In genomic region chr3:37764586-37764985, GRCh38 we compare ENCODE assay signal across 27 cellular contexts.
"Had no signal": no experiment of that assay in that cellular context is flagged by ENCODE, and none has a peak within 500 bp of the region (broad histone marks: within the 10 kb centered on the region; RNA-seq: fewer than 3 reads in every experiment).

No MANE protein-coding gene starts in this region.

- H3K27me3 ChIP-seq: body of pancreas, cardiac muscle cell, sigmoid colon, tibial nerve, uterus had no signal

- H3K27me3 Mint-ChIP-seq: progenitor cell of endocrine pancreas had no signal

- H3K36me3 ChIP-seq: cardiac muscle cell, lower lobe of right lung, sigmoid colon, tibial nerve, uterus, WERI-Rb-1 had no signal

- H3K27ac Mint-ChIP-seq: activated CD4-positive, alpha-beta T cell treated with anti-CD3 and anti-CD28 coated beads, Interleukin-2, amount 10 ng/mL, durations not matched to agents 7 days and 5 days; activated CD8-positive, alpha-beta memory T cell treated with anti-CD3 and anti-CD28 coated beads, Interleukin-2, amount 10 ng/mL, durations not matched to agents 7 days and 5 days; activated CD8-positive, alpha-beta T cell treated with anti-CD3 and anti-CD28 coated beads for 36 hours; activated naive CD8-positive, alpha-beta T cell treated with anti-CD3 and anti-CD28 coated beads, Interleukin-2, amount 50 U/mL, for 24 hours; stimulated activated naive B cell treated with anti-CD40 and anti-IgM and Interleukin-4, amounts not matched to agents 10 μg/mL and 1 μg/mL and 100 μg/mL, for 72 hours had no signal

- H3K4me3 Mint-ChIP-seq: activated CD4-positive, alpha-beta T cell treated with anti-CD3 and anti-CD28 coated beads, Interleukin-2, amount 10 ng/mL, durations not matched to agents 7 days and 5 days; activated CD8-positive, alpha-beta memory T cell treated with anti-CD3 and anti-CD28 coated beads, Interleukin-2, amount 10 ng/mL, durations not matched to agents 7 days and 5 days; activated CD8-positive, alpha-beta T cell treated with anti-CD3 and anti-CD28 coated beads for 36 hours; activated naive CD8-positive, alpha-beta T cell treated with anti-CD3 and anti-CD28 coated beads, Interleukin-2, amount 50 U/mL, for 24 hours; stimulated activated naive B cell treated with anti-CD40 and anti-IgM and Interleukin-4, amounts not matched to agents 10 μg/mL and 1 μg/mL and 100 μg/mL, for 72 hours had no signal

- H3K27ac ChIP-seq: lower lobe of right lung, WERI-Rb-1 had no signal

- DNase-seq: activated CD4-positive, alpha-beta T cell treated with anti-CD3 and anti-CD28 coated beads, Interleukin-2, amount 10 ng/mL, durations not matched to agents 7 days and 5 days; activated CD4-positive, CD25-positive, alpha-beta regulatory T cell treated with anti-CD3 and anti-CD28 coated beads, Interleukin-2, amount 50 U/mL, for 72 hours; activated CD8-positive, alpha-beta memory T cell treated with anti-CD3 and anti-CD28 coated beads, Interleukin-2, amount 10 ng/mL, durations not matched to agents 7 days and 5 days; activated CD8-positive, alpha-beta T cell treated with anti-CD3 and anti-CD28 coated beads for 36 hours; activated effector memory CD4-positive, alpha-beta T cell treated with anti-CD3 and anti-CD28 coated beads, Interleukin-2, amount 50 U/mL, for 16 hours; activated naive CD4-positive, alpha-beta T cell treated with anti-CD3 and anti-CD28 coated beads, Interleukin-2, amount 50 U/mL, for 16 hours; activated naive CD8-positive, alpha-beta T cell treated with anti-CD3 and anti-CD28 coated beads, Interleukin-2, amount 50 U/mL, for 24 hours; activated T-cell treated with anti-CD3 and anti-CD28 coated beads for 4 hours; body of pancreas; dermis blood vessel endothelial cell; effector memory CD4-positive, alpha-beta T cell; lower lobe of right lung; mesendoderm; mucosa of descending colon; retina; sigmoid colon; stimulated activated CD4-positive, alpha-beta T cell treated with anti-CD3 and anti-CD28 coated beads, Interleukin-2, amount 100 ng/mL, for 48 hours; stimulated activated CD8-positive, alpha-beta memory T cell treated with anti-CD3 and anti-CD28 coated beads, Interleukin-4, amount 100 ng/mL, for 48 hours; stimulated activated naive B cell treated with anti-CD40 and anti-IgM and Interleukin-4, amounts not matched to agents 10 μg/mL and 1 μg/mL and 100 μg/mL, for 72 hours; T-helper 1 cell; uterus; WERI-Rb-1 had no signal

- H3K4me1 Mint-ChIP-seq: activated CD4-positive, alpha-beta T cell treated with anti-CD3 and anti-CD28 coated beads, Interleukin-2, amount 10 ng/mL, durations not matched to agents 7 days and 5 days; activated CD8-positive, alpha-beta memory T cell treated with anti-CD3 and anti-CD28 coated beads, Interleukin-2, amount 10 ng/mL, durations not matched to agents 7 days and 5 days; activated naive CD8-positive, alpha-beta T cell treated with anti-CD3 and anti-CD28 coated beads, Interleukin-2, amount 50 U/mL, for 24 hours; stimulated activated naive B cell treated with anti-CD40 and anti-IgM and Interleukin-4, amounts not matched to agents 10 μg/mL and 1 μg/mL and 100 μg/mL, for 72 hours had no signal

- H3K4me3 ChIP-seq: body of pancreas, cardiac muscle cell, lower lobe of right lung, mucosa of descending colon, sigmoid colon, smooth muscle cell, tibial nerve, uterus had no signal

- H3K9me3 Mint-ChIP-seq: activated CD4-positive, alpha-beta T cell treated with anti-CD3 and anti-CD28 coated beads, Interleukin-2, amount 10 ng/mL, durations not matched to agents 7 days and 5 days; activated CD8-positive, alpha-beta T cell treated with anti-CD3 and anti-CD28 coated beads for 36 hours; activated naive CD8-positive, alpha-beta T cell treated with anti-CD3 and anti-CD28 coated beads, Interleukin-2, amount 50 U/mL, for 24 hours had no signal

- ATAC-seq: activated CD8-positive, alpha-beta memory T cell treated with anti-CD3 and anti-CD28 coated beads, Interleukin-2, amount 10 ng/mL, durations not matched to agents 7 days and 5 days; activated CD8-positive, alpha-beta T cell treated with anti-CD3 and anti-CD28 coated beads for 36 hours; activated naive CD8-positive, alpha-beta T cell treated with anti-CD3 and anti-CD28 coated beads, Interleukin-2, amount 50 U/mL, for 24 hours; body of pancreas; esophagus mucosa; mucosa of descending colon; stimulated activated naive B cell treated with anti-CD40 and anti-IgM and Interleukin-4, amounts not matched to agents 10 μg/mL and 1 μg/mL and 100 μg/mL, for 72 hours had no signal

- H3K36me3 Mint-ChIP-seq: activated CD8-positive, alpha-beta memory T cell treated with anti-CD3 and anti-CD28 coated beads, Interleukin-2, amount 10 ng/mL, durations not matched to agents 7 days and 5 days; stimulated activated naive B cell treated with anti-CD40 and anti-IgM and Interleukin-4, amounts not matched to agents 10 μg/mL and 1 μg/mL and 100 μg/mL, for 72 hours had no signal

- H3K9me3 ChIP-seq: body of pancreas, lower lobe of right lung, mucosa of descending colon, sigmoid colon, tibial nerve, uterus had no signal
